In genomic region chr22:24144471-24145115, GRCh38 we compare ENCODE assay signal across 9 cellular contexts. TPM values are rescaled to one million over a fixed set of nuclear protein-coding genes. Genes with fewer than 3 reads are reported as not detected.
A peak's percentile ranks its signal among the peaks of the same experiment; 100 is the strongest.
DNase-seq lines count a peak whose midpoint lies in the region; ATAC-seq and TF ChIP-seq lines count a peak whose summit lies in the region.
"Had no signal": no experiment of that assay in that cellular context is flagged by ENCODE, and none has a peak within 500 bp of the region (broad histone marks: within the 10 kb centered on the region; RNA-seq: fewer than 3 reads in every experiment).

No MANE protein-coding gene starts in this region.

- H3K27me3 Mint-ChIP-seq in memory B cell (no peaks in the 10 kb centered on the region), type B pancreatic cell (no peaks in the 10 kb centered on the region)

- H3K36me3 Mint-ChIP-seq in activated naive CD4-positive, alpha-beta T cell treated with anti-CD3 and anti-CD28 coated beads, Interleukin-2, amount 50 U/mL, for 72 hours: no peaks in the 10 kb centered on the region
- H3K36me3 Mint-ChIP-seq in memory B cell (peaks cover 2% of the 10 kb centered on the region), type B pancreatic cell (peaks cover 3% of the 10 kb centered on the region)

- H3K4me3 Mint-ChIP-seq in memory B cell (peak overlapping the region; percentile 24), type B pancreatic cell (peak overlapping the region; percentile 40)

- H3K9me3 Mint-ChIP-seq in activated naive CD4-positive, alpha-beta T cell treated with anti-CD3 and anti-CD28 coated beads, Interleukin-2, amount 50 U/mL, for 72 hours: no peaks in the 10 kb centered on the region
- H3K9me3 Mint-ChIP-seq in memory B cell (no peaks in the 10 kb centered on the region), type B pancreatic cell (no peaks in the 10 kb centered on the region)

- H3K4me1 Mint-ChIP-seq in memory B cell (peaks cover 39% of the 10 kb centered on the region), type B pancreatic cell (ENCODE audit: unreplicated experiment) (peaks cover 26% of the 10 kb centered on the region)

- H3K27ac Mint-ChIP-seq in activated naive CD4-positive, alpha-beta T cell treated with anti-CD3 and anti-CD28 coated beads, Interleukin-2, amount 50 U/mL, for 72 hours: peak overlapping the region; percentile 16 to 75
- H3K27ac Mint-ChIP-seq in memory B cell (peak overlapping the region; percentile 49), type B pancreatic cell (peak overlapping the region; percentile 84)

- ATAC-seq in activated naive CD4-positive, alpha-beta T cell treated with anti-CD3 and anti-CD28 coated beads, Interleukin-2, amount 50 U/mL, for 72 hours: no peak
- ATAC-seq in memory B cell (ENCODE audit: low read depth): no peak
- no peak for ATAC-seq in HG03354 (IDR thresholded peaks at IDR 0.05; ENCODE audit: poor library complexity, severe bottlenecking, unreplicated experiment)
- no peak for ATAC-seq in HG02759 (IDR thresholded peaks at IDR 0.05; ENCODE audit: unreplicated experiment)

- peak overlapping the region; percentile 85 for H3K27ac ChIP-seq in angular gyrus (ENCODE audit: low read depth, low read length)

- TF ChIP-seq CTCF in type B pancreatic cell (conservative IDR thresholded peaks at IDR 0.05): no peak

- DNase-seq in activated naive CD4-positive, alpha-beta T cell treated with anti-CD3 and anti-CD28 coated beads, Interleukin-2, amount 50 U/mL, for 72 hours (ENCODE audit: low spot score in 2 of 2): no peak
- DNase-seq in activated naive CD4-positive, alpha-beta T cell treated with anti-CD3 and anti-CD28 coated beads, Interleukin-2, amount 50 U/mL, for 16 hours: no peak
- no peak for DNase-seq in memory B cell (ENCODE audit: low spot score in 2 of 2)
- no peak for DNase-seq in type B pancreatic cell (ENCODE audit: extremely low spot score, unreplicated experiment)
- no peak for DNase-seq in SIG-M5 treated with dmso at 0.1 percent for 504 hours (lab: John Stamatoyannopoulos, UW; ENCODE audit: unreplicated experiment)
- DNase-seq: NCI-H510A had no signal

RNA-seq across cellular contexts. Expression of gene SUSD2, which starts 36.7 kb away (rescaled TPM):
- 1 to 10 TPM in 1 of 2 donors, under 1 TPM in 1; 0.20 to 1.6 TPM for total RNA-seq in activated naive CD4-positive, alpha-beta T cell treated with anti-CD3 and anti-CD28 coated beads, Interleukin-2, amount 50 U/mL, for 72 hours
- 3.7 and 5.6 TPM in 2 replicates for total RNA-seq in type B pancreatic cell (ENCODE audit: low replicate concordance)
